Comparison of ENCODE assay signal across 9 cellular contexts in genomic region chr9:137114613-137115393, GRCh38. TPM values are rescaled to one million over a fixed set of nuclear protein-coding genes. Genes with fewer than 3 reads are reported as not detected.
DNase-seq lines count a peak whose midpoint lies in the region; ATAC-seq, FAIRE-seq and TF ChIP-seq lines count a peak whose summit lies in the region.
"Had no signal": no experiment of that assay in that cellular context is flagged by ENCODE, and none has a peak within 500 bp of the region (broad histone marks: within the 10 kb centered on the region; RNA-seq: fewer than 3 reads in every experiment).

DPP7 (minus strand) TSS chr9:137114733; CDS start chr9:137114713, 20 bp downstream.

- no peak within 1 kb of the TSS for H3K4ac ChIP-seq in H1 (replicated peaks; ENCODE audit: insufficient read length, low read depth, low read length)

- H3K27me3 ChIP-seq in H1 (replicated peaks in 1 of 4; ENCODE audit: control insufficient read depth in 3 of 4, extremely low read depth in 1 of 4, insufficient read depth in 3 of 4, low read length in 3 of 4), result peaks cover 15 to 36% (median 30%) of the 10 kb centered on the region in 4 experiments

- H3K9me3 ChIP-seq in H1 (ENCODE audit: insufficient read depth in 2 of 2, low read depth in 1 of 2, low read length in 1 of 2), result no peaks in the 10 kb centered on the region

- peak within 1 kb of the TSS in 2 of 4 experiments; percentile 5 to 63; a peak in 3 of 8 replicates for H3K4me3 ChIP-seq in H1 (ENCODE audit: extremely low read depth in 1 of 4, insufficient read depth in 2 of 4, low read depth in 3 of 4, low read length in 4 of 4)

- POLR2A ChIA-PET in activated CD8-positive, alpha-beta memory T cell treated with anti-CD3 and anti-CD28 coated beads for 36 hours (lab: Charles Lee), result interaction anchor here (0.6 to 1.5 kb wide), 7 partner anchors 15 to 126 kb away, joined by 3 to 5 read pairs (median 3); partner anchors contain the start of genes MAN1B1 and RNF208
- POLR2A ChIA-PET in H1 (lab: Charles Lee; ENCODE audit: partially characterized antibody), result interaction anchor here (1.0 kb wide), 2 partner anchors 61 to 100 kb away, joined by 3 to 4 read pairs; no protein-coding TSS in a partner anchor

- FAIRE-seq in H1 (lab: Jason Lieb, UNC), result no peak
- FAIRE-seq: A204.1 had no signal

- no peak for TF ChIP-seq CTCF in H1 (IDR thresholded peaks at IDR 0.05; ENCODE audit: control extremely low read depth in 1 of 3, insufficient read depth in 1 of 3, low read depth in 1 of 3, low read length in 3 of 3)

- H2BK5ac ChIP-seq in H1 (ENCODE audit: low read depth, low read length), result no peak within 1 kb of the TSS

- CTCF ChIA-PET in activated CD8-positive, alpha-beta memory T cell treated with anti-CD3 and anti-CD28 coated beads for 36 hours (lab: Charles Lee), result interaction anchor here (1.1 to 3.3 kb wide), 6 partner anchors 16 to 122 kb away, joined by 3 to 14 read pairs (median 4); partner anchors contain the start of gene RNF224
- CTCF ChIA-PET in H1 (lab: Charles Lee; ENCODE audit: partially characterized antibody), result interaction anchor here (0.8 to 1.8 kb wide), 11 partner anchors 23 to 112 kb away, joined by 3 to 6 read pairs (median 4); partner anchors contain the start of genes LRRC26, MAN1B1 and RNF224

- TF ChIP-seq EP300 in H1 (IDR thresholded peaks at IDR 0.05; ENCODE audit: borderline replicate concordance in 1 of 2, low read depth in 2 of 2, low read length in 2 of 2), result no peak

- no peak within 1 kb of the TSS for H3K23ac ChIP-seq in H1 (ENCODE audit: insufficient read length)

- H2BK120ac ChIP-seq in H1 (replicated peaks; ENCODE audit: low read depth, low read length), result no peak within 1 kb of the TSS

- H4K5ac ChIP-seq in H1 (ENCODE audit: insufficient read length, low read depth, low read length), result no peak within 1 kb of the TSS

- ATAC-seq in HG02759 (IDR thresholded peaks at IDR 0.05; ENCODE audit: unreplicated experiment), result peak; percentile 88

- H3K79me2 ChIP-seq in H1 (ENCODE audit: control insufficient read depth in 1 of 2, insufficient read depth in 2 of 2, low read length in 2 of 2), result no peaks in the 10 kb centered on the region

- H4K91ac ChIP-seq in H1 (replicated peaks; ENCODE audit: insufficient read length, low read length), result no peak within 1 kb of the TSS

- no peak within 1 kb of the TSS; the same call in 1 of the 2 replicates for H3K18ac ChIP-seq in H1 (ENCODE audit: extremely low read depth, low read length)

- peak; percentile 76 for DNase-seq in DMS 273 (lab: John Stamatoyannopoulos, UW; ENCODE audit: unreplicated experiment)
- no peak for DNase-seq in DMS 273 treated with DMSO at 0.1 percent for 48 hours (lab: John Stamatoyannopoulos, UW)
- DNase-seq in NCI-H510A treated with DMSO at 0.1 percent for 48 hours (lab: John Stamatoyannopoulos, UW), result peak; percentile 36
- peak in 1 of 2 experiments; percentile 69 for DNase-seq in H1 (ENCODE audit: low read depth in 1 of 2, low spot score in 2 of 2)
- DNase-seq in midbrain (lab: John Stamatoyannopoulos, UW), result peak; percentile 82
- peak; percentile 58 to 60 for DNase-seq in stimulated activated CD8-positive, alpha-beta memory T cell treated with anti-CD3 and anti-CD28 coated beads, Interleukin-2, amount 100 ng/mL, for 1 hour (ENCODE audit: low read depth in 2 of 2)

- peaks cover 3% of the 10 kb centered on the region; the same call in 1 of the 2 replicates for H3K23me2 ChIP-seq in H1 (ENCODE audit: low read depth, low read length)

- H3K36me3 ChIP-seq in H1 (ENCODE audit: control insufficient read depth in 2 of 4, insufficient read depth in 4 of 4, low read length in 3 of 4), result no peaks in the 10 kb centered on the region

- H3K27ac ChIP-seq in H1 (ENCODE audit: low read depth, low read length), result no peak within 1 kb of the TSS

- H3K4me1 ChIP-seq in H1 (replicated peaks in 1 of 4; ENCODE audit: control insufficient read depth in 3 of 4, insufficient read depth in 4 of 4, low read length in 3 of 4), result peaks cover 0 to 7% (median under 1%) of the 10 kb centered on the region in 4 experiments; a peak in 3 of 7 replicates

- TF ChIP-seq RAD21 in H1 (IDR thresholded peaks at IDR 0.05 in 1 of 2, conservative IDR thresholded peaks at IDR 0.05 in 1 of 2; ENCODE audit: low read depth in 2 of 2, low read length in 2 of 2), result no peak

- no peak within 1 kb of the TSS for H2BK20ac ChIP-seq in H1 (ENCODE audit: low read length)

- 16% methylated on average over 34 of the region's 70 CpGs; no CpG with 5 or more reads in 1 of the 2 experiments for WGBS in H1 (ENCODE audit: extremely low coverage in 1 of 2, insufficient coverage in 1 of 2, insufficient read length in 1 of 2, insufficient replicate concordance in 2 of 2, low coverage in 1 of 2, low lambda C conversion rate in 2 of 2, missing lambda C conversion rate in 1 of 2), 2 experiments

- peak within 1 kb of the TSS; percentile 50 to 69 for H3K4me2 ChIP-seq in H1 (ENCODE audit: insufficient read depth in 1 of 2, low read depth in 2 of 2, low read length in 2 of 2)

- H2BK15ac ChIP-seq in H1 (ENCODE audit: low read length), result no peak within 1 kb of the TSS

- no peak for TF ChIP-seq POLR2A in H1 (IDR thresholded peaks at IDR 0.05; ENCODE audit: control extremely low read depth in 1 of 2, low read depth in 2 of 2, low read length in 2 of 2)

- H3K9ac ChIP-seq in H1 (replicated peaks in 1 of 4; ENCODE audit: extremely low read depth in 1 of 4, low read depth in 3 of 4, low read length in 3 of 4), result no peak within 1 kb of the TSS

- no peak within 1 kb of the TSS for H2AK5ac ChIP-seq in H1 (ENCODE audit: low read depth, low read length)

- no peak within 1 kb of the TSS for H2BK12ac ChIP-seq in H1 (ENCODE audit: low read depth, low read length)

- H4K20me1 ChIP-seq in H1 (replicated peaks in 1 of 2; ENCODE audit: control insufficient read depth in 1 of 2, insufficient read depth in 2 of 2, low read length in 2 of 2), result peaks cover 0 to 4% of the 10 kb centered on the region in 2 experiments

- peak within 1 kb of the TSS; percentile 80; the same call in 1 of the 2 replicates for H4K8ac ChIP-seq in H1 (ENCODE audit: extremely low read depth, insufficient read depth, low read length)

- H3K14ac ChIP-seq in H1 (ENCODE audit: insufficient read length), result no peak within 1 kb of the TSS

- H3K56ac ChIP-seq in H1 (replicated peaks; ENCODE audit: insufficient read length, low read depth, low read length), result no peak within 1 kb of the TSS

- H2AFZ ChIP-seq in H1 (ENCODE audit: low read length), result no peak within 1 kb of the TSS

- H3K79me1 ChIP-seq in H1 (ENCODE audit: low read depth, low read length), result no peaks in the 10 kb centered on the region

TF ChIP-seq in H1, 55 proteins besides CTCF, POLR2A, EP300 and RAD21:
- TF ChIP-seq CTBP2 (IDR thresholded peaks at IDR 0.05; ENCODE audit: borderline replicate concordance, insufficient read depth, insufficient read length, low read length) (peak; percentile 64), RXRA (IDR thresholded peaks at IDR 0.05; ENCODE audit: insufficient read depth, low read depth, low read length) (no peak), RNF2 (IDR thresholded peaks at IDR 0.05; ENCODE audit: borderline replicate concordance, low read depth, low read length, missing control alignments, poor library complexity, severe bottlenecking) (peak; percentile 46), CBX8 (IDR thresholded peaks at IDR 0.05; ENCODE audit: borderline replicate concordance, low read depth, low read length) (no peak), MAX (IDR thresholded peaks at IDR 0.05) (peak; percentile 60), ATF3 (IDR thresholded peaks at IDR 0.05; ENCODE audit: insufficient read depth, low read depth, low read length) (peak; percentile 71; the same call in 1 of the 2 replicates), KDM4A (IDR thresholded peaks at IDR 0.05; ENCODE audit: low read depth, low read length, severe bottlenecking) (peak; percentile 79), HDAC6 (IDR thresholded peaks at IDR 0.05; ENCODE audit: low read depth, low read length) (no peak), USF2 (IDR thresholded peaks at IDR 0.05; ENCODE audit: low read length) (peak; percentile 73), SUZ12 (IDR thresholded peaks at IDR 0.05; ENCODE audit: low read length) (peak; percentile 61)
- TF ChIP-seq, protein P1, sequence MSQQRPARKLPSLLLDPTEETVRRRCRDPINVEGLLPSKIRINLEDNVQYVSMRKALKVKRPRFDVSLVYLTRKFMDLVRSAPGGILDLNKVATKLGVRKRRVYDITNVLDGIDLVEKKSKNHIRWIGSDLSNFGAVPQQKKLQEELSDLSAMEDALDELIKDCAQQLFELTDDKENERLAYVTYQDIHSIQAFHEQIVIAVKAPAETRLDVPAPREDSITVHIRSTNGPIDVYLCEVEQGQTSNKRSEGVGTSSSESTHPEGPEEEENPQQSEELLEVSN (IDR thresholded peaks at IDR 0.05), result 0 out of 2 replicates have a peak, but pooled peaks have one; percentile 25

RNA-seq across cellular contexts. Expression of gene DPP7, which starts in this region (rescaled TPM):
- total RNA-seq in activated CD8-positive, alpha-beta memory T cell treated with anti-CD3 and anti-CD28 coated beads for 36 hours, result 100 to 1,000 TPM; 323 to 333 TPM
- 21.2 and 21.5 TPM in 2 replicates for total RNA-seq in H1 (2021; fragmentation: NEBNext Ultra II Directional; extraction: Animal tissue kit (Norgen Biotek cat#: 25700))
- polyA plus RNA-seq in H1 (2011; rRNA removed), result 26.8 and 34.7 TPM in 2 replicates
- 24.1 TPM for polyA plus RNA-seq in H1 (2011; cell fraction: cytosol; rRNA removed)
- polyA plus RNA-seq in H1 (2011; cell fraction: nucleus; rRNA removed), result 125 TPM
- polyA plus RNA-seq in H1 (2012, experiment 1 of 2), result 11.3 to 28.6 TPM (median 18.7 TPM) in 4 replicates
- polyA plus RNA-seq in H1 (2012, experiment 2 of 2), result 8.7 TPM
- 28.6 TPM for polyA plus RNA-seq in H1 (2013, experiment 1 of 2)
- 28.2 TPM for polyA plus RNA-seq in H1 (2013, experiment 2 of 2)
- polyA minus RNA-seq in H1 (2011; rRNA and poly(A)+ RNA removed), result 2.4 and 6.1 TPM in 2 replicates
- polyA minus RNA-seq in H1 (2011; cell fraction: cytosol; rRNA and poly(A)+ RNA removed), result 11.8 TPM
- 10.2 TPM for polyA minus RNA-seq in H1 (2011; cell fraction: nucleus; rRNA and poly(A)+ RNA removed)

Comparison
In these comparisons a context has a peak if more than half of its experiments do, and no peak if none do; other contexts are left out.
1. RNA of gene DPP7 (total RNA-seq): 323 to 333 TPM in activated CD8-positive, alpha-beta memory T cell treated with anti-CD3 and anti-CD28 coated beads for 36 hours; 21.2 to 21.5 TPM in H1; every median in the first group is over 10 times any median in the second.